Comparison of ENCODE assay signal across 8 cellular contexts in genomic region chr3:187745201-187746058, GRCh38. TPM values are rescaled to one million over a fixed set of nuclear protein-coding genes. Genes with fewer than 3 reads are reported as not detected.
DNase-seq lines count a peak whose midpoint lies in the region; TF ChIP-seq lines count a peak whose summit lies in the region.

Gene BCL6, minus strand, starts transcription at chr3:187745468. Its CDS starts 11,775 bp downstream, at chr3:187733693.

- peak; percentile 26 for TF ChIP-seq RAD21 in neural cell (conservative IDR thresholded peaks at IDR 0.05)

- peaks cover 16% of the 10 kb centered on the region for H3K27me3 ChIP-seq in neural cell (ENCODE audit: insufficient read depth, low read depth, low read length)

- H3K27ac ChIP-seq in neural cell (ENCODE audit: low read length), result peak within 1 kb of the TSS; percentile 91

- TF ChIP-seq EP300 in neural cell (conservative IDR thresholded peaks at IDR 0.05; ENCODE audit: poor library complexity, severe bottlenecking), result peak; percentile 79

- H3K9me2 ChIP-seq in neural cell (ENCODE audit: insufficient read depth, low read length), result no peaks in the 10 kb centered on the region

- peaks cover 17% of the 10 kb centered on the region for H3K79me2 ChIP-seq in neural cell (replicated peaks; ENCODE audit: insufficient read depth, low read length)

- no peaks in the 10 kb centered on the region for H4K20me1 ChIP-seq in neural cell (ENCODE audit: insufficient read depth)

- peak within 1 kb of the TSS; percentile 56 for H2AFZ ChIP-seq in neural cell (ENCODE audit: low read depth, low read length)

- in situ Hi-C loops in SK-MEL-5 (cut with HindIII; ENCODE audit: low pct_unique_long_range_greater_than_20kb, low sequenced_read_pairs), result loop anchor here (10.0 to 25.0 kb wide), 4 partner anchors 389 to 1399 kb away; no protein-coding TSS in a partner anchor

- H3K9me3 ChIP-seq in neural cell (ENCODE audit: low read length), result no peaks in the 10 kb centered on the region

- H3K36me3 ChIP-seq in neural cell (ENCODE audit: insufficient read depth, low read length), result no peaks in the 10 kb centered on the region

- peak within 1 kb of the TSS; percentile 62 for H3K4me2 ChIP-seq in neural cell (ENCODE audit: low read length)

- H3K4me3 ChIP-seq in HFF-Myc (replicated peaks; ENCODE audit: low read depth, low read length) (peak within 1 kb of the TSS; percentile 88), foreskin fibroblast (ENCODE audit: low read depth in 1 of 2, low read length in 2 of 2) (peak within 1 kb of the TSS; percentile 67 to 83), neural cell (ENCODE audit: low read length) (peak within 1 kb of the TSS; percentile 69)

- peak; percentile 97 for DNase-seq in ELF-1 (ENCODE audit: low read depth, low spot score)
- peak; percentile 95 for DNase-seq in HFF-Myc (ENCODE audit: extremely low read depth, low read depth)
- DNase-seq in NAMALWA (ENCODE audit: low spot score), result peak; percentile 97
- DNase-seq in SK-MEL-5 (ENCODE audit: low read depth, low spot score), result peak; percentile 97
- peak; percentile 57 to 81 (median 70) for DNase-seq in activated naive CD4-positive, alpha-beta T cell (lab: John Stamatoyannopoulos, UW)
- peak; percentile 95 to 97 for DNase-seq in foreskin fibroblast
- peak; percentile 98 for DNase-seq in stromal cell of bone marrow (ENCODE audit: low read depth)

- peaks cover 8% of the 10 kb centered on the region for H3F3A ChIP-seq in neural cell (ENCODE audit: insufficient read depth, low read length, poor library complexity, severe bottlenecking)

- TF ChIP-seq CTCF in HFF-Myc (IDR thresholded peaks at IDR 0.05; ENCODE audit: low read depth, low read length, missing control alignments) (no peak), foreskin fibroblast (IDR thresholded peaks at IDR 0.05; ENCODE audit: low read depth, low read length) (no peak), neural cell (IDR thresholded peaks at IDR 0.05; ENCODE audit: poor library complexity, severe bottlenecking) (no peak)

- H3K9ac ChIP-seq in neural cell (ENCODE audit: low read length), result peak within 1 kb of the TSS; percentile 85

TF ChIP-seq in neural cell, 6 proteins besides CTCF, POLR2A, EP300 and RAD21:
- TF ChIP-seq MXI1 (conservative IDR thresholded peaks at IDR 0.05; ENCODE audit: poor library complexity, severe bottlenecking) (peak; percentile 32), EZH2 (IDR thresholded peaks at IDR 0.05; ENCODE audit: borderline replicate concordance, insufficient read depth, low read length, poor library complexity, severe bottlenecking) (no peak), TAF1 (IDR thresholded peaks at IDR 0.05; ENCODE audit: low read depth) (peak; percentile 94), POLR2AphosphoS5 (IDR thresholded peaks at IDR 0.05) (peak; percentile 89), REST (IDR thresholded peaks at IDR 0.05; ENCODE audit: borderline replicate concordance) (peak; percentile 57), SMC3 (conservative IDR thresholded peaks at IDR 0.05; ENCODE audit: poor library complexity) (peak; percentile 29)

RNA-seq across cellular contexts. Expression of gene BCL6, which starts in this region (rescaled TPM):
- 8.1 and 10.2 TPM in 2 replicates for total RNA-seq in SK-MEL-5 (2014; rRNA removed; shearing (Covaris generic))
- polyA plus RNA-seq in SK-MEL-5 (2015; cell fraction: cytosol; rRNA removed), result 18.8 and 21.9 TPM in 2 replicates
- 54.8 and 72.5 TPM in 2 replicates for polyA plus RNA-seq in SK-MEL-5 (2015; cell fraction: nucleus; rRNA removed)
- polyA plus RNA-seq in neural cell, result 4.3 and 5.2 TPM in 2 replicates
- polyA minus RNA-seq in neural cell, result 4.1 and 6.1 TPM in 2 replicates

Comparison
In these comparisons a context has a peak if more than half of its experiments do, and no peak if none do; other contexts are left out.
1. Peak in every context shown above with its lines: DNase-seq, H3K4me3 ChIP-seq and H3K27ac ChIP-seq.